16 cellular contexts compared by ENCODE assay signal in the genomic region with DNA sequence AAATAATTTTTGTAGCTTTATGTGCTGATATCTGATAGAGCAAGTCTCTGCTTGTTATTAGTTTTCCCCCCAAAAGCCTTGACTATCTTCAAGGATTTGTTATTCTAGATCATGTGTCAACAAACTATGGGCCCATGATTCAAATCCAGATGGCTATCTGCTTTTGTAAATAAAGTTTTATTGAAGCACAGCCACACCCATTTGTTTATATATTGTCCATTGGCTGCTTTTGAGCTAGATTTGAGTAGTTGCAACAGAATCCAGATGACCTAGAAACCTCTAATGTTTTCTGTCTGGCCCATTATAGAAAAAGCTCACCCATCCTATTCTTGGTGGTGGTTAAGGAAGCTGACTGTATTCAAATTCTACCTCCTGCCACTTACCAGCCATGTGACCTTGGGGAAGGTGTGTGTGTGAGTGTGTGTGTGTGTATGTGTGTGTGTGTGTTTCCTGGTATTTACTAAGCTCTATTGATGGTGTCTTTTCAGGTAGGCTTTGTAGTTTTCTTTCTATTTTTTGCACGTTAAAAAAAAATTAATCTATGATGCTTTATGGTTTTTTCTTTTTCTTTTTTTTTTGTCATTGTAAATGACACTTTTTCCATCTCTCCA. TPM values are rescaled to one million over a fixed set of nuclear protein-coding genes. Genes with fewer than 3 reads are reported as not detected.
DNase-seq lines count a peak whose midpoint lies in the region; ATAC-seq lines count a peak whose summit lies in the region.
"Had no signal": no experiment of that assay in that cellular context is flagged by ENCODE, and none has a peak within 500 bp of the region (broad histone marks: within the 10 kb centered on the region; RNA-seq: fewer than 3 reads in every experiment).

No MANE protein-coding gene starts in this region.

- POLR2A ChIA-PET in activated CD4-positive, alpha-beta memory T cell treated with anti-CD3 and anti-CD28 coated beads, Interleukin-2, amount 10 ng/mL, durations not matched to agents 7 days and 5 days (lab: Charles Lee): interaction anchor here (0.9 kb wide), 1 partner anchor 23 kb away, joined by 3 read pairs; no protein-coding TSS in a partner anchor

- H3K36me3 Mint-ChIP-seq in memory B cell: no peaks in the 10 kb centered on the region
- no peaks in the 10 kb centered on the region for H3K36me3 Mint-ChIP-seq in activated CD4-positive, alpha-beta memory T cell treated with anti-CD3 and anti-CD28 coated beads, Interleukin-2, amount 10 ng/mL, durations not matched to agents 7 days and 5 days (ENCODE audit: low read depth)
- H3K36me3 Mint-ChIP-seq: brain had no signal

- peak overlapping the region; percentile 16 for H3K4me3 Mint-ChIP-seq in memory B cell
- no peak overlapping the region for H3K4me3 Mint-ChIP-seq in activated CD4-positive, alpha-beta memory T cell treated with anti-CD3 and anti-CD28 coated beads, Interleukin-2, amount 10 ng/mL, durations not matched to agents 7 days and 5 days
- H3K4me3 Mint-ChIP-seq: activated T-cell treated with anti-CD3 and anti-CD28 coated beads, Interleukin-2, amount 50 U/mL, for 4 hours; brain had no signal

- CTCF ChIA-PET in activated CD4-positive, alpha-beta memory T cell treated with anti-CD3 and anti-CD28 coated beads, Interleukin-2, amount 10 ng/mL, durations not matched to agents 7 days and 5 days (lab: Charles Lee): interaction anchor here (1.1 kb wide), 1 partner anchor 36 kb away, joined by 5 read pairs; no protein-coding TSS in a partner anchor

- peaks cover 22% of the 10 kb centered on the region for H3K4me1 Mint-ChIP-seq in memory B cell
- H3K4me1 Mint-ChIP-seq in activated CD4-positive, alpha-beta memory T cell treated with anti-CD3 and anti-CD28 coated beads, Interleukin-2, amount 10 ng/mL, durations not matched to agents 7 days and 5 days: peaks cover 17% of the 10 kb centered on the region
- H3K4me1 Mint-ChIP-seq: brain had no signal

- H3K27ac Mint-ChIP-seq in memory B cell: peak overlapping the region; percentile 58
- no peak overlapping the region for H3K27ac Mint-ChIP-seq in activated CD4-positive, alpha-beta memory T cell treated with anti-CD3 and anti-CD28 coated beads, Interleukin-2, amount 10 ng/mL, durations not matched to agents 7 days and 5 days
- H3K27ac Mint-ChIP-seq: brain had no signal

- peak; percentile 13 for DNase-seq in activated CD4-positive, alpha-beta T cell treated with anti-CD3 and anti-CD28 coated beads, Interleukin-2, amount 50 U/mL, for 1 hour
- no peak for DNase-seq in activated CD4-positive, alpha-beta T cell treated with anti-CD3 and anti-CD28 coated beads for 48 hours
- peak; percentile 26 for DNase-seq in NCI-H69 (lab: John Stamatoyannopoulos, UW)
- peak in 1 of 2 donors; percentile 33 for DNase-seq in memory B cell (ENCODE audit: low spot score in 2 of 2)
- no peak for DNase-seq in activated CD4-positive, alpha-beta memory T cell treated with anti-CD3 and anti-CD28 coated beads, Interleukin-2, amount 10 ng/mL, durations not matched to agents 7 days and 5 days
- no peak for DNase-seq in HPDE6-E6E7 (ENCODE audit: extremely low spot score)
- DNase-seq: activated T-cell treated with anti-CD3 and anti-CD28 coated beads, Interleukin-2, amount 50 U/mL, for 4 hours; effector memory CD4-positive, alpha-beta T cell; SHP77 treated with DMSO at 0.1 percent for 48 hours; stimulated activated CD4-positive, alpha-beta T cell treated with anti-CD3 and anti-CD28 coated beads, Interleukin-4, amount 100 ng/mL, for 24 hours; stomach had no signal

- no peaks in the 10 kb centered on the region for H3K9me3 Mint-ChIP-seq in memory B cell
- H3K9me3 Mint-ChIP-seq in activated CD4-positive, alpha-beta memory T cell treated with anti-CD3 and anti-CD28 coated beads, Interleukin-2, amount 10 ng/mL, durations not matched to agents 7 days and 5 days: peaks cover 3% of the 10 kb centered on the region
- H3K9me3 Mint-ChIP-seq: brain had no signal

- H3K27me3 Mint-ChIP-seq in memory B cell: no peaks in the 10 kb centered on the region
- no peaks in the 10 kb centered on the region for H3K27me3 Mint-ChIP-seq in activated CD4-positive, alpha-beta memory T cell treated with anti-CD3 and anti-CD28 coated beads, Interleukin-2, amount 10 ng/mL, durations not matched to agents 7 days and 5 days
- H3K27me3 Mint-ChIP-seq: brain had no signal

- peak; percentile 62 for ATAC-seq in GM21619 (IDR thresholded peaks at IDR 0.05; ENCODE audit: unreplicated experiment)
- ATAC-seq in memory B cell (ENCODE audit: low read depth): peak; percentile 94
- no peak for ATAC-seq in HG03457 (IDR thresholded peaks at IDR 0.05; ENCODE audit: unreplicated experiment)
- ATAC-seq: activated T-cell treated with anti-CD3 and anti-CD28 coated beads, Interleukin-2, amount 50 U/mL, for 4 hours had no signal

RNA-seq across cellular contexts. Expression of a gene that starts 1.3 kb away (rescaled TPM):
- not detected for total RNA-seq in activated CD4-positive, alpha-beta memory T cell treated with anti-CD3 and anti-CD28 coated beads, Interleukin-2, amount 10 ng/mL, durations not matched to agents 7 days and 5 days
- total RNA-seq: activated T-cell treated with anti-CD3 and anti-CD28 coated beads, Interleukin-2, amount 50 U/mL, for 4 hours; MCF 10A; NCI-H460; stomach had no signal

Comparison
In these comparisons a context has a peak if more than half of its experiments do, and no peak if none do; other contexts are left out.
1. DNase-seq: peak in activated CD4-positive, alpha-beta T cell treated with anti-CD3 and anti-CD28 coated beads, Interleukin-2, amount 50 U/mL, for 1 hour (single experiment) and NCI-H69 (single experiment); none in activated CD4-positive, alpha-beta T cell treated with anti-CD3 and anti-CD28 coated beads for 48 hours (single experiment), activated CD4-positive, alpha-beta memory T cell treated with anti-CD3 and anti-CD28 coated beads, Interleukin-2, amount 10 ng/mL, durations not matched to agents 7 days and 5 days (single experiment) and HPDE6-E6E7 (single experiment).